Comparison of ENCODE assay signal across 18 cellular contexts in genomic region chr6:68760486-68760885, GRCh38.
"Had no signal": no experiment of that assay in that cellular context is flagged by ENCODE, and none has a peak within 500 bp of the region (broad histone marks: within the 10 kb centered on the region; RNA-seq: fewer than 3 reads in every experiment).

No MANE protein-coding gene starts in this region.

- H3K27ac ChIP-seq: epithelial cell of prostate, esophagus muscularis mucosa, gastrocnemius medialis, lower lobe of right lung, testis, tibial nerve, upper lobe of right lung, vagina had no signal

- DNase-seq: effector memory CD8-positive, alpha-beta T cell; gastrocnemius medialis; glutamatergic neuron; left cardiac atrium; left ventricle myocardium inferior; lower lobe of right lung; natural killer cell; posterior cingulate gyrus; spleen; stimulated activated CD4-positive, alpha-beta T cell treated with anti-CD3 and anti-CD28 coated beads, Interleukin-15, amount 100 ng/mL, for 24 hours; stimulated activated CD4-positive, alpha-beta T cell treated with anti-CD3 and anti-CD28 coated beads, Interleukin-1b, Interleukin-23, amount 100 ng/mL, for 48 hours; stimulated activated CD4-positive, alpha-beta T cell treated with anti-CD3 and anti-CD28 coated beads, Interleukin-4, amount 100 ng/mL, for 24 hours; testis; upper lobe of right lung had no signal

- H3K4me3 ChIP-seq: esophagus muscularis mucosa, gastrocnemius medialis, left ventricle myocardium inferior, lower lobe of right lung, spleen, testis, tibial nerve, upper lobe of right lung, vagina had no signal

- H3K27me3 ChIP-seq: esophagus muscularis mucosa, gastrocnemius medialis, spleen, testis, tibial nerve, upper lobe of right lung, vagina had no signal
